9 cellular contexts compared by ENCODE assay signal in the genomic region with DNA sequence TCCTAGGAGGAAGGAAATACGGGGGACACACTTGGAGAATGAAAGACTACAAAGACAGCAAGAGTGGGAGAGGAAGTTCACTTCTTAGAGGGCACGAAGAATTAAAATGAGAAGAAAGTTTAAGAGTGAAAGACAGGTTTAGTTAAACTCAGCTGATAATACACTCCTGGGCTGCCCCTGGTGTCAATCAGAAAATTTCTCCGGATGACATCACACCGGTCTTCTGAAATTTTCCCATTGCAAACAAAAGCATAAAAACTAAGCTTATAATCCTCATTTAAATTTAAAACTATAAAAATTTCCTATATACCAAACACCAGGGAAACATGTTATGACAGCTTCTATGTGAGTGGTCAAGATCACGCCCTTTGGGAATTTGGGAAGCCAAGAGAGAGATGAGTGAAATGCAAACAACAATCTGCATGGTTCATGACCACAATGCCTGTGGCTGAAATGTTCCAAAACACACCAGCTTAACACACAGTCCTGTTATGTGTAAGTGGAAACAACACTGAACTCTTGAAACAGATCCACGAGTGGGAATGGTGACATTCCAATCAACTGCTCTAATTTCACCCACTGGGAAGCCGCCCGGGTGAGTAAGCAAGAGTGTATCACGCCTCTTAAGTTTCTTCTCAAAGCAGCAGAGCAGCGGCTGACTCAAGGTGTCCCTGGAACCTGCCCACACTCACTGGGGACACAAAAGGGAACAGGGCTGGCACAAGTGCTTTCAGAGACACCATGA. TPM values are rescaled to one million over a fixed set of nuclear protein-coding genes. Genes with fewer than 3 reads are reported as not detected.
DNase-seq lines count a peak whose midpoint lies in the region; ATAC-seq lines count a peak whose summit lies in the region.
"Had no signal": no experiment of that assay in that cellular context is flagged by ENCODE, and none has a peak within 500 bp of the region (broad histone marks: within the 10 kb centered on the region; RNA-seq: fewer than 3 reads in every experiment).

No MANE protein-coding gene starts in this region.

- no peaks in the 10 kb centered on the region for H3K27me3 ChIP-seq in iPS-15b (ENCODE audit: control insufficient read depth, insufficient read depth, low read length)
- H3K27me3 ChIP-seq: BE2C had no signal

- ATAC-seq in activated CD4-positive, alpha-beta T cell treated with anti-CD3 and anti-CD28 coated beads for 36 hours = peak; percentile 69
- no peak for ATAC-seq in GM18907 (IDR thresholded peaks at IDR 0.05; ENCODE audit: unreplicated experiment)

- POLR2A ChIA-PET in activated CD4-positive, alpha-beta T cell treated with anti-CD3 and anti-CD28 coated beads for 36 hours (lab: Charles Lee) = interaction anchor here (0.5 to 1.1 kb wide), 3 partner anchors 11 to 1267 kb away, joined by 3 to 4 read pairs (median 4); no protein-coding TSS in a partner anchor

- peak; percentile 71 for DNase-seq in activated CD4-positive, alpha-beta T cell treated with anti-CD3 and anti-CD28 coated beads for 36 hours
- no peak for DNase-seq in activated CD4-positive, alpha-beta T cell treated with anti-CD3 and anti-CD28 coated beads, Interleukin-2, amount 50 U/mL, for 1 hour
- DNase-seq in activated naive CD4-positive, alpha-beta T cell treated with anti-CD3 and anti-CD28 coated beads, Interleukin-2, amount 10 ng/mL, durations not matched to agents 7 days and 5 days = no peak
- peak; percentile 30 for DNase-seq in superior temporal gyrus (ENCODE audit: extremely low spot score)
- DNase-seq in COLO668 (lab: John Stamatoyannopoulos, UW; ENCODE audit: unreplicated experiment) = no peak
- DNase-seq in NCI-H1092 (lab: John Stamatoyannopoulos, UW) = no peak
- DNase-seq: BE2C had no signal

- peaks cover 34% of the 10 kb centered on the region for H3K4me1 ChIP-seq in iPS-15b (ENCODE audit: control insufficient read depth, insufficient read depth, low read length)

- H3K9me3 ChIP-seq in iPS-15b (ENCODE audit: control insufficient read depth, insufficient read depth, low read length) = no peaks in the 10 kb centered on the region
- H3K9me3 ChIP-seq: BE2C had no signal

- CTCF ChIA-PET in activated CD4-positive, alpha-beta T cell treated with anti-CD3 and anti-CD28 coated beads for 36 hours (lab: Charles Lee) = interaction anchor here (0.8 to 1.5 kb wide), 11 partner anchors 8 to 136 kb away, joined by 3 to 5 read pairs (median 3); a partner anchor contains a TSS
- CTCF ChIA-PET in activated naive CD4-positive, alpha-beta T cell treated with anti-CD3 and anti-CD28 coated beads, Interleukin-2, amount 10 ng/mL, durations not matched to agents 7 days and 5 days (lab: Charles Lee) = interaction anchor here (0.6 to 0.9 kb wide), 2 partner anchors 10 to 1100 kb away, joined by 3 read pairs; no protein-coding TSS in a partner anchor

- intact Hi-C loops in activated CD4-positive, alpha-beta T cell treated with anti-CD3 and anti-CD28 coated beads for 36 hours (cut with DNase I, micrococcal nuclease) = loop anchor here (1.0 to 5.0 kb wide), 4 partner anchors 17 to 184 kb away; no protein-coding TSS in a partner anchor

- H3K4me1 Mint-ChIP-seq in activated CD4-positive, alpha-beta T cell treated with anti-CD3 and anti-CD28 coated beads for 36 hours = peaks cover 94% of the 10 kb centered on the region
- peaks cover 78% of the 10 kb centered on the region for H3K4me1 Mint-ChIP-seq in activated naive CD4-positive, alpha-beta T cell treated with anti-CD3 and anti-CD28 coated beads, Interleukin-2, amount 10 ng/mL, durations not matched to agents 7 days and 5 days

- H3K4me3 Mint-ChIP-seq in activated CD4-positive, alpha-beta T cell treated with anti-CD3 and anti-CD28 coated beads for 36 hours = peak overlapping the region; percentile 5
- no peak overlapping the region for H3K4me3 Mint-ChIP-seq in activated naive CD4-positive, alpha-beta T cell treated with anti-CD3 and anti-CD28 coated beads, Interleukin-2, amount 10 ng/mL, durations not matched to agents 7 days and 5 days

- H3K27ac Mint-ChIP-seq in activated CD4-positive, alpha-beta T cell treated with anti-CD3 and anti-CD28 coated beads for 36 hours = peak overlapping the region; percentile 81
- peak overlapping the region; percentile 15 for H3K27ac Mint-ChIP-seq in activated naive CD4-positive, alpha-beta T cell treated with anti-CD3 and anti-CD28 coated beads, Interleukin-2, amount 10 ng/mL, durations not matched to agents 7 days and 5 days

- no peaks in the 10 kb centered on the region for H3K36me3 Mint-ChIP-seq in activated CD4-positive, alpha-beta T cell treated with anti-CD3 and anti-CD28 coated beads for 36 hours (ENCODE audit: low read depth)
- peaks cover 2% of the 10 kb centered on the region for H3K36me3 Mint-ChIP-seq in activated naive CD4-positive, alpha-beta T cell treated with anti-CD3 and anti-CD28 coated beads, Interleukin-2, amount 10 ng/mL, durations not matched to agents 7 days and 5 days

- H3K27me3 Mint-ChIP-seq in activated CD4-positive, alpha-beta T cell treated with anti-CD3 and anti-CD28 coated beads for 36 hours = no peaks in the 10 kb centered on the region
- no peaks in the 10 kb centered on the region for H3K27me3 Mint-ChIP-seq in activated naive CD4-positive, alpha-beta T cell treated with anti-CD3 and anti-CD28 coated beads, Interleukin-2, amount 10 ng/mL, durations not matched to agents 7 days and 5 days

- peak overlapping the region; percentile 58 for H3K9ac ChIP-seq in iPS-15b (ENCODE audit: low read depth, low read length)

- no peaks in the 10 kb centered on the region for H3K36me3 ChIP-seq in iPS-15b (ENCODE audit: control insufficient read depth, insufficient read depth, low read length)
- H3K36me3 ChIP-seq: BE2C had no signal

- H3K4me3 ChIP-seq in iPS-15b (ENCODE audit: low read depth, low read length) = no peak overlapping the region

- no peaks in the 10 kb centered on the region for H3K9me3 Mint-ChIP-seq in activated CD4-positive, alpha-beta T cell treated with anti-CD3 and anti-CD28 coated beads for 36 hours (ENCODE audit: low read depth)
- no peaks in the 10 kb centered on the region for H3K9me3 Mint-ChIP-seq in activated naive CD4-positive, alpha-beta T cell treated with anti-CD3 and anti-CD28 coated beads, Interleukin-2, amount 10 ng/mL, durations not matched to agents 7 days and 5 days

RNA-seq across cellular contexts. Expression of a gene that starts 49.0 kb away (rescaled TPM):
- 100 to 1,000 TPM; 106 to 126 TPM for total RNA-seq in activated CD4-positive, alpha-beta T cell treated with anti-CD3 and anti-CD28 coated beads for 36 hours

RNA-seq across cellular contexts. Expression of a gene that starts 51.1 kb away (rescaled TPM):
- total RNA-seq in activated CD4-positive, alpha-beta T cell treated with anti-CD3 and anti-CD28 coated beads for 36 hours = under 1 TPM in 1 of 2 experiments, not detected in 1; 0.09 TPM

Comparison
In these comparisons a context has a peak if more than half of its experiments do, and no peak if none do; other contexts are left out.
1. DNase-seq: peak in activated CD4-positive, alpha-beta T cell treated with anti-CD3 and anti-CD28 coated beads for 36 hours (single experiment) and superior temporal gyrus (single experiment); none in activated CD4-positive, alpha-beta T cell treated with anti-CD3 and anti-CD28 coated beads, Interleukin-2, amount 50 U/mL, for 1 hour (single experiment), activated naive CD4-positive, alpha-beta T cell treated with anti-CD3 and anti-CD28 coated beads, Interleukin-2, amount 10 ng/mL, durations not matched to agents 7 days and 5 days (single experiment), COLO668 (single experiment) and NCI-H1092 (single experiment).